ENCODE assay signal across 7 cellular contexts in the genomic region with DNA sequence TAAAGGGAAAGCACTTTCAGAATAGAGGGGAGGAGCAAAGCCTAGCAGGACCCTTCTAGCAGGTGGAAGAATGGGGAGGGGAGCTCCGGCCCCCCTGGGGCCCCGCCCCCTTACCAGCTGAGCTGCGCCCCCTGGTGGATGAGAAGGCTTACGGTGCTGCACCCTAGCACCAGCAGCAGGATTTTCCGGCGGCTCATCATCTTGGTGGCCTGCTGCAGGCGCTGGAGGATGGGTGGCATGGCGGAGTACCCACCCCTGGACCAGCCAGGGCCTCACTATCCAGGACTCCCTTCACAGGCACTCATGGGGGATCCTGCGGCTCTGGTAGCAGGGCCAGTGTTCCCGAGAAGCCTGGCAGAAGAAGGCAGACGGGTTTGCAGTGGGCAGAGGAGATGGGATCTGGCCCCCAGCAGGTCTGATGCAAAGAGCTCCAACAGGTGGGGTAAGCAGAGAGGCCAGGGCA. TPM values are rescaled to one million over a fixed set of nuclear protein-coding genes. Genes with fewer than 3 reads are reported as not detected.
DNase-seq lines count a peak whose midpoint lies in the region; ATAC-seq and TF ChIP-seq lines count a peak whose summit lies in the region.

No MANE protein-coding gene starts in this region.

- H3K27me3 Mint-ChIP-seq in activated T-cell treated with anti-CD3 and anti-CD28 coated beads, Interleukin-2, amount 50 U/mL, for 4 hours (ENCODE audit: low read depth), result peaks cover 3% of the 10 kb centered on the region
- H3K27me3 Mint-ChIP-seq in natural killer cell treated with Interleukin-12 subunit alpha and Interleukin-12 subunit beta and Interleukin-15 and Interleukin-18, amount 100 ng/mL, for 72 hours, result peaks cover 0 to 8% of the 10 kb centered on the region in 2 donors
- H3K27me3 Mint-ChIP-seq in stimulated activated memory B cell treated with anti-CD40 and anti-IgM and Interleukin-4, amounts not matched to agents 10 μg/mL and 1 μg/mL and 100 μg/mL, for 72 hours, result peaks cover 18% of the 10 kb centered on the region

- TF ChIP-seq POLR2A in esophagus squamous epithelium (IDR thresholded peaks at IDR 0.05), result no peak

- H3K4me3 Mint-ChIP-seq in activated T-cell treated with anti-CD3 and anti-CD28 coated beads, Interleukin-2, amount 50 U/mL, for 4 hours, result peak overlapping the region; percentile 16
- H3K4me3 Mint-ChIP-seq in natural killer cell treated with Interleukin-12 subunit alpha and Interleukin-12 subunit beta and Interleukin-15 and Interleukin-18, amount 100 ng/mL, for 72 hours, result peak overlapping the region; percentile 71
- peak overlapping the region; percentile 45 for H3K4me3 Mint-ChIP-seq in stimulated activated memory B cell treated with anti-CD40 and anti-IgM and Interleukin-4, amounts not matched to agents 10 μg/mL and 1 μg/mL and 100 μg/mL, for 72 hours

- peak overlapping the region in 1 of 2 donors; percentile 49 for H3K27ac Mint-ChIP-seq in natural killer cell treated with Interleukin-12 subunit alpha and Interleukin-12 subunit beta and Interleukin-15 and Interleukin-18, amount 100 ng/mL, for 72 hours
- H3K27ac Mint-ChIP-seq in stimulated activated memory B cell treated with anti-CD40 and anti-IgM and Interleukin-4, amounts not matched to agents 10 μg/mL and 1 μg/mL and 100 μg/mL, for 72 hours, result no peak overlapping the region

- no peaks in the 10 kb centered on the region for H3K36me3 ChIP-seq in esophagus squamous epithelium

- peak; percentile 88 to 93 for ATAC-seq in activated T-cell treated with anti-CD3 and anti-CD28 coated beads, Interleukin-2, amount 50 U/mL, for 4 hours
- ATAC-seq in natural killer cell treated with Interleukin-12 subunit alpha and Interleukin-12 subunit beta and Interleukin-15 and Interleukin-18, amount 100 ng/mL, for 72 hours, result peak; percentile 88 to 93
- ATAC-seq in stimulated activated memory B cell treated with anti-CD40 and anti-IgM and Interleukin-4, amounts not matched to agents 10 μg/mL and 1 μg/mL and 100 μg/mL, for 72 hours, result peak; percentile 90

- no peaks in the 10 kb centered on the region for H3K9me3 ChIP-seq in esophagus squamous epithelium

- peaks cover 0 to 43% (median 3%) of the 10 kb centered on the region in 4 donors for H3K27me3 ChIP-seq in esophagus squamous epithelium

- H3K9me3 Mint-ChIP-seq in activated T-cell treated with anti-CD3 and anti-CD28 coated beads, Interleukin-2, amount 50 U/mL, for 4 hours, result no peaks in the 10 kb centered on the region
- H3K9me3 Mint-ChIP-seq in natural killer cell treated with Interleukin-12 subunit alpha and Interleukin-12 subunit beta and Interleukin-15 and Interleukin-18, amount 100 ng/mL, for 72 hours, result no peaks in the 10 kb centered on the region
- H3K9me3 Mint-ChIP-seq in stimulated activated memory B cell treated with anti-CD40 and anti-IgM and Interleukin-4, amounts not matched to agents 10 μg/mL and 1 μg/mL and 100 μg/mL, for 72 hours, result no peaks in the 10 kb centered on the region

- peaks cover 18% of the 10 kb centered on the region for H3K4me1 Mint-ChIP-seq in activated T-cell treated with anti-CD3 and anti-CD28 coated beads, Interleukin-2, amount 50 U/mL, for 4 hours (ENCODE audit: low read depth)
- H3K4me1 Mint-ChIP-seq in natural killer cell treated with Interleukin-12 subunit alpha and Interleukin-12 subunit beta and Interleukin-15 and Interleukin-18, amount 100 ng/mL, for 72 hours (ENCODE audit: low read depth in 2 of 2), result peaks cover 10 to 16% of the 10 kb centered on the region in 2 donors
- peaks cover 23% of the 10 kb centered on the region for H3K4me1 Mint-ChIP-seq in stimulated activated memory B cell treated with anti-CD40 and anti-IgM and Interleukin-4, amounts not matched to agents 10 μg/mL and 1 μg/mL and 100 μg/mL, for 72 hours

- DNase-seq in GM13977 (ENCODE audit: low spot score) (peak; percentile 93), RKO (ENCODE audit: low spot score) (peak; percentile 85), esophagus squamous epithelium (lab: John Stamatoyannopoulos, UW) (no peak)
- peak; percentile 84 for DNase-seq in Jurkat, Clone E6-1 (ENCODE audit: low read depth, low spot score)
- DNase-seq in activated T-cell treated with anti-CD3 and anti-CD28 coated beads, Interleukin-2, amount 50 U/mL, for 4 hours, result peak; percentile 85
- DNase-seq in natural killer cell treated with Interleukin-12 subunit alpha and Interleukin-12 subunit beta and Interleukin-15 and Interleukin-18, amount 100 ng/mL, for 72 hours (ENCODE audit: low spot score), result peak; percentile 86

- in situ Hi-C loops in GM13977 (cut with MboI; ENCODE audit: low pct_unique_long_range_greater_than_20kb, low sequenced_read_pairs, unreplicated experiment), result no loop called here

- peaks cover 3 to 16% (median 6%) of the 10 kb centered on the region in 3 donors for H3K4me1 ChIP-seq in esophagus squamous epithelium

- no peak overlapping the region for H3K27ac ChIP-seq in esophagus squamous epithelium

- WGBS in esophagus squamous epithelium, 2 donors, result 0 to 67% methylated on average over 1 of the region's 11 CpGs

- H3K4me3 ChIP-seq in Jurkat, Clone E6-1 (ENCODE audit: low read length), result peak overlapping the region; percentile 21
- H3K4me3 ChIP-seq in esophagus squamous epithelium, result peak overlapping the region in 1 of 4 donors; percentile 18

- TF ChIP-seq CTCF in GM13977 (IDR thresholded peaks at IDR 0.05; ENCODE audit: extremely low read depth, insufficient read depth, missing control alignments) (peak; percentile 92), esophagus squamous epithelium (IDR thresholded peaks at IDR 0.05) (peak; percentile 77 to 95 (median 83))

- H3K36me3 Mint-ChIP-seq in activated T-cell treated with anti-CD3 and anti-CD28 coated beads, Interleukin-2, amount 50 U/mL, for 4 hours (ENCODE audit: insufficient read depth), result no peaks in the 10 kb centered on the region
- H3K36me3 Mint-ChIP-seq in natural killer cell treated with Interleukin-12 subunit alpha and Interleukin-12 subunit beta and Interleukin-15 and Interleukin-18, amount 100 ng/mL, for 72 hours, result no peaks in the 10 kb centered on the region
- no peaks in the 10 kb centered on the region for H3K36me3 Mint-ChIP-seq in stimulated activated memory B cell treated with anti-CD40 and anti-IgM and Interleukin-4, amounts not matched to agents 10 μg/mL and 1 μg/mL and 100 μg/mL, for 72 hours

- intact Hi-C loops in esophagus squamous epithelium (cut with DNase I), result no loop called here

RNA-seq across cellular contexts. Expression of gene GAL3ST3, which starts 3.8 kb away (rescaled TPM):
- not detected for polyA plus RNA-seq in Jurkat, Clone E6-1 (2012; ENCODE audit: insufficient read depth, insufficient read length)
- total RNA-seq in activated T-cell treated with anti-CD3 and anti-CD28 coated beads, Interleukin-2, amount 50 U/mL, for 4 hours, result not detected
- not detected for total RNA-seq in esophagus squamous epithelium
- total RNA-seq in natural killer cell treated with Interleukin-12 subunit alpha and Interleukin-12 subunit beta and Interleukin-15 and Interleukin-18, amount 100 ng/mL, for 72 hours, result not detected

RNA-seq across cellular contexts. Expression of gene SF3B2, which starts 7.0 kb away (rescaled TPM):
- polyA plus RNA-seq in Jurkat, Clone E6-1 (2012; ENCODE audit: insufficient read depth, insufficient read length), result 291 TPM
- 100 to 1,000 TPM; 368 to 384 (median 376) TPM for total RNA-seq in activated T-cell treated with anti-CD3 and anti-CD28 coated beads, Interleukin-2, amount 50 U/mL, for 4 hours
- total RNA-seq in esophagus squamous epithelium, result 100 to 1,000 TPM in 1 of 4 donors, 10 to 100 TPM in 3; 87.8 to 112 (median 93.5) TPM
- 100 to 1,000 TPM; 227 to 286 TPM for total RNA-seq in natural killer cell treated with Interleukin-12 subunit alpha and Interleukin-12 subunit beta and Interleukin-15 and Interleukin-18, amount 100 ng/mL, for 72 hours

RNA-seq across cellular contexts. Expression of gene CATSPER1, which starts 18.9 kb away (rescaled TPM):
- not detected for polyA plus RNA-seq in Jurkat, Clone E6-1 (2012; ENCODE audit: insufficient read depth, insufficient read length)
- not detected for total RNA-seq in activated T-cell treated with anti-CD3 and anti-CD28 coated beads, Interleukin-2, amount 50 U/mL, for 4 hours
- total RNA-seq in esophagus squamous epithelium, result not detected
- total RNA-seq in natural killer cell treated with Interleukin-12 subunit alpha and Interleukin-12 subunit beta and Interleukin-15 and Interleukin-18, amount 100 ng/mL, for 72 hours, result 1 to 10 TPM; 1.5 to 8.8 TPM

RNA-seq across cellular contexts. Expression of gene PACS1, which starts 24.9 kb away (rescaled TPM):
- 33.5 TPM for polyA plus RNA-seq in Jurkat, Clone E6-1 (2012; ENCODE audit: insufficient read depth, insufficient read length)
- 10 to 100 TPM; 43.4 to 46.3 (median 44.8) TPM for total RNA-seq in activated T-cell treated with anti-CD3 and anti-CD28 coated beads, Interleukin-2, amount 50 U/mL, for 4 hours
- 10 to 100 TPM; 17.9 to 37.6 (median 25.4) TPM for total RNA-seq in esophagus squamous epithelium
- 10 to 100 TPM; 64.3 to 73.3 TPM for total RNA-seq in natural killer cell treated with Interleukin-12 subunit alpha and Interleukin-12 subunit beta and Interleukin-15 and Interleukin-18, amount 100 ng/mL, for 72 hours

RNA-seq across cellular contexts. Expression of gene CST6, which starts 33.4 kb away (rescaled TPM):
- not detected for polyA plus RNA-seq in Jurkat, Clone E6-1 (2012; ENCODE audit: insufficient read depth, insufficient read length)
- 1 to 10 TPM in 1 of 3 donors, under 1 TPM in 2; 0.38 to 1.0 (median 0.45) TPM for total RNA-seq in activated T-cell treated with anti-CD3 and anti-CD28 coated beads, Interleukin-2, amount 50 U/mL, for 4 hours
- total RNA-seq in esophagus squamous epithelium, result 10 to 100 TPM; 14.6 to 58.5 (median 15.1) TPM
- total RNA-seq in natural killer cell treated with Interleukin-12 subunit alpha and Interleukin-12 subunit beta and Interleukin-15 and Interleukin-18, amount 100 ng/mL, for 72 hours, result under 1 TPM in 1 of 2 donors, not detected in 1; 0.52 TPM

Comparison
In these comparisons a context has a peak if more than half of its experiments do, and no peak if none do; other contexts are left out.
1. H3K4me3 Mint-ChIP-seq: peak in every context shown above with its lines; median percentile 71 in natural killer cell treated with Interleukin-12 subunit alpha and Interleukin-12 subunit beta and Interleukin-15 and Interleukin-18, amount 100 ng/mL, for 72 hours; 45 in stimulated activated memory B cell treated with anti-CD40 and anti-IgM and Interleukin-4, amounts not matched to agents 10 μg/mL and 1 μg/mL and 100 μg/mL, for 72 hours; 16 in activated T-cell treated with anti-CD3 and anti-CD28 coated beads, Interleukin-2, amount 50 U/mL, for 4 hours.